1 cellular context compared by ENCODE assay signal in genomic region chr6:31814677-31815024, GRCh38.
TF ChIP-seq lines count a peak whose summit lies in the region.

No MANE protein-coding gene starts in this region.

TF ChIP-seq in GM12878, 131 proteins besides CTCF, POLR2A, EP300 and RAD21 (continues in another document):
- TF ChIP-seq BCLAF1 (IDR thresholded peaks at IDR 0.05) (no peak), TCF7 (IDR thresholded peaks at IDR 0.05; ENCODE audit: borderline replicate concordance) (no peak), SP1 (IDR thresholded peaks at IDR 0.05; ENCODE audit: low read depth, low read length) (no peak), SUPT20H (IDR thresholded peaks at IDR 0.05; ENCODE audit: borderline replicate concordance, control insufficient read depth, low read depth, low read length) (no peak), BHLHE40 (IDR thresholded peaks at IDR 0.05; ENCODE audit: borderline replicate concordance in 1 of 2, low read depth in 2 of 2, low read length in 1 of 2) (no peak), ZNF24 (IDR thresholded peaks at IDR 0.05) (no peak), PKNOX1 (IDR thresholded peaks at IDR 0.05) (peak; percentile 53), CBX3 (IDR thresholded peaks at IDR 0.05; ENCODE audit: borderline replicate concordance, low read depth) (no peak), IRF3 (IDR thresholded peaks at IDR 0.05) (no peak), BCL11A (IDR thresholded peaks at IDR 0.05; ENCODE audit: low read depth, low read length) (no peak), ELK1 (IDR thresholded peaks at IDR 0.05; ENCODE audit: low read depth, low read length) (no peak), NFXL1 (IDR thresholded peaks at IDR 0.05; ENCODE audit: borderline replicate concordance) (no peak), CREB1 (IDR thresholded peaks at IDR 0.05; ENCODE audit: low read depth) (no peak), NBN (IDR thresholded peaks at IDR 0.05) (no peak; the same call in 1 of the 2 replicates), MTA3 (IDR thresholded peaks at IDR 0.05; ENCODE audit: borderline replicate concordance, low read length) (no peak), NR2C2 (IDR thresholded peaks at IDR 0.05; ENCODE audit: borderline replicate concordance, control insufficient read depth, insufficient read length, low read depth) (no peak), RAD51 (IDR thresholded peaks at IDR 0.05) (no peak), SRF (IDR thresholded peaks at IDR 0.05; ENCODE audit: low read depth in 2 of 2, low read length in 2 of 2) (no peak), CHD2 (IDR thresholded peaks at IDR 0.05; ENCODE audit: borderline replicate concordance, low read depth, low read length) (peak; percentile 46; the same call in 1 of the 2 replicates), CBFB (IDR thresholded peaks at IDR 0.05; ENCODE audit: low read depth) (no peak), JUND (IDR thresholded peaks at IDR 0.05; ENCODE audit: low read depth, low read length) (no peak), SMC3 (IDR thresholded peaks at IDR 0.05; ENCODE audit: borderline replicate concordance, low read length) (no peak), SIX5 (IDR thresholded peaks at IDR 0.05; ENCODE audit: low read depth, low read length, severe bottlenecking) (no peak), SMARCA5 (IDR thresholded peaks at IDR 0.05) (no peak), MYB (IDR thresholded peaks at IDR 0.05; ENCODE audit: borderline replicate concordance, low read depth, low read length) (no peak), RELB (IDR thresholded peaks at IDR 0.05; ENCODE audit: low read depth) (peak; percentile 75), ZBTB33 (IDR thresholded peaks at IDR 0.05) (no peak), GATAD2B (conservative IDR thresholded peaks at IDR 0.05; ENCODE audit: low read depth) (0 out of 2 replicates have a peak, but pooled peaks have one; percentile 38), MXI1 (IDR thresholded peaks at IDR 0.05; ENCODE audit: low read depth, low read length) (no peak), KAT2A (conservative IDR thresholded peaks at IDR 0.05; ENCODE audit: control insufficient read depth, low read depth, low read length) (no peak), PAX5 (IDR thresholded peaks at IDR 0.05; ENCODE audit: borderline replicate concordance, low read depth, low read length) (no peak)
- TF ChIP-seq, protein P1, sequence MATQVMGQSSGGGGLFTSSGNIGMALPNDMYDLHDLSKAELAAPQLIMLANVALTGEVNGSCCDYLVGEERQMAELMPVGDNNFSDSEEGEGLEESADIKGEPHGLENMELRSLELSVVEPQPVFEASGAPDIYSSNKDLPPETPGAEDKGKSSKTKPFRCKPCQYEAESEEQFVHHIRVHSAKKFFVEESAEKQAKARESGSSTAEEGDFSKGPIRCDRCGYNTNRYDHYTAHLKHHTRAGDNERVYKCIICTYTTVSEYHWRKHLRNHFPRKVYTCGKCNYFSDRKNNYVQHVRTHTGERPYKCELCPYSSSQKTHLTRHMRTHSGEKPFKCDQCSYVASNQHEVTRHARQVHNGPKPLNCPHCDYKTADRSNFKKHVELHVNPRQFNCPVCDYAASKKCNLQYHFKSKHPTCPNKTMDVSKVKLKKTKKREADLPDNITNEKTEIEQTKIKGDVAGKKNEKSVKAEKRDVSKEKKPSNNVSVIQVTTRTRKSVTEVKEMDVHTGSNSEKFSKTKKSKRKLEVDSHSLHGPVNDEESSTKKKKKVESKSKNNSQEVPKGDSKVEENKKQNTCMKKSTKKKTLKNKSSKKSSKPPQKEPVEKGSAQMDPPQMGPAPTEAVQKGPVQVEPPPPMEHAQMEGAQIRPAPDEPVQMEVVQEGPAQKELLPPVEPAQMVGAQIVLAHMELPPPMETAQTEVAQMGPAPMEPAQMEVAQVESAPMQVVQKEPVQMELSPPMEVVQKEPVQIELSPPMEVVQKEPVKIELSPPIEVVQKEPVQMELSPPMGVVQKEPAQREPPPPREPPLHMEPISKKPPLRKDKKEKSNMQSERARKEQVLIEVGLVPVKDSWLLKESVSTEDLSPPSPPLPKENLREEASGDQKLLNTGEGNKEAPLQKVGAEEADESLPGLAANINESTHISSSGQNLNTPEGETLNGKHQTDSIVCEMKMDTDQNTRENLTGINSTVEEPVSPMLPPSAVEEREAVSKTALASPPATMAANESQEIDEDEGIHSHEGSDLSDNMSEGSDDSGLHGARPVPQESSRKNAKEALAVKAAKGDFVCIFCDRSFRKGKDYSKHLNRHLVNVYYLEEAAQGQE (IDR thresholded peaks at IDR 0.05; ENCODE audit: low read depth, low read length) = no peak
- TF ChIP-seq, protein P2, sequence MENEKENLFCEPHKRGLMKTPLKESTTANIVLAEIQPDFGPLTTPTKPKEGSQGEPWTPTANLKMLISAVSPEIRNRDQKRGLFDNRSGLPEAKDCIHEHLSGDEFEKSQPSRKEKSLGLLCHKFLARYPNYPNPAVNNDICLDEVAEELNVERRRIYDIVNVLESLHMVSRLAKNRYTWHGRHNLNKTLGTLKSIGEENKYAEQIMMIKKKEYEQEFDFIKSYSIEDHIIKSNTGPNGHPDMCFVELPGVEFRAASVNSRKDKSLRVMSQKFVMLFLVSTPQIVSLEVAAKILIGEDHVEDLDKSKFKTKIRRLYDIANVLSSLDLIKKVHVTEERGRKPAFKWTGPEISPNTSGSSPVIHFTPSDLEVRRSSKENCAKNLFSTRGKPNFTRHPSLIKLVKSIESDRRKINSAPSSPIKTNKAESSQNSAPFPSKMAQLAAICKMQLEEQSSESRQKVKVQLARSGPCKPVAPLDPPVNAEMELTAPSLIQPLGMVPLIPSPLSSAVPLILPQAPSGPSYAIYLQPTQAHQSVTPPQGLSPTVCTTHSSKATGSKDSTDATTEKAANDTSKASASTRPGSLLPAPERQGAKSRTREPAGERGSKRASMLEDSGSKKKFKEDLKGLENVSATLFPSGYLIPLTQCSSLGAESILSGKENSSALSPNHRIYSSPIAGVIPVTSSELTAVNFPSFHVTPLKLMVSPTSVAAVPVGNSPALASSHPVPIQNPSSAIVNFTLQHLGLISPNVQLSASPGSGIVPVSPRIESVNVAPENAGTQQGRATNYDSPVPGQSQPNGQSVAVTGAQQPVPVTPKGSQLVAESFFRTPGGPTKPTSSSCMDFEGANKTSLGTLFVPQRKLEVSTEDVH (IDR thresholded peaks at IDR 0.05; ENCODE audit: low read depth, partially characterized antibody) = no peak
- TF ChIP-seq, protein P3, sequence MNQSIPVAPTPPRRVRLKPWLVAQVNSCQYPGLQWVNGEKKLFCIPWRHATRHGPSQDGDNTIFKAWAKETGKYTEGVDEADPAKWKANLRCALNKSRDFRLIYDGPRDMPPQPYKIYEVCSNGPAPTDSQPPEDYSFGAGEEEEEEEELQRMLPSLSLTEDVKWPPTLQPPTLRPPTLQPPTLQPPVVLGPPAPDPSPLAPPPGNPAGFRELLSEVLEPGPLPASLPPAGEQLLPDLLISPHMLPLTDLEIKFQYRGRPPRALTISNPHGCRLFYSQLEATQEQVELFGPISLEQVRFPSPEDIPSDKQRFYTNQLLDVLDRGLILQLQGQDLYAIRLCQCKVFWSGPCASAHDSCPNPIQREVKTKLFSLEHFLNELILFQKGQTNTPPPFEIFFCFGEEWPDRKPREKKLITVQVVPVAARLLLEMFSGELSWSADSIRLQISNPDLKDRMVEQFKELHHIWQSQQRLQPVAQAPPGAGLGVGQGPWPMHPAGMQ (IDR thresholded peaks at IDR 0.05; ENCODE audit: borderline replicate concordance) = no peak
- TF ChIP-seq, protein P4, sequence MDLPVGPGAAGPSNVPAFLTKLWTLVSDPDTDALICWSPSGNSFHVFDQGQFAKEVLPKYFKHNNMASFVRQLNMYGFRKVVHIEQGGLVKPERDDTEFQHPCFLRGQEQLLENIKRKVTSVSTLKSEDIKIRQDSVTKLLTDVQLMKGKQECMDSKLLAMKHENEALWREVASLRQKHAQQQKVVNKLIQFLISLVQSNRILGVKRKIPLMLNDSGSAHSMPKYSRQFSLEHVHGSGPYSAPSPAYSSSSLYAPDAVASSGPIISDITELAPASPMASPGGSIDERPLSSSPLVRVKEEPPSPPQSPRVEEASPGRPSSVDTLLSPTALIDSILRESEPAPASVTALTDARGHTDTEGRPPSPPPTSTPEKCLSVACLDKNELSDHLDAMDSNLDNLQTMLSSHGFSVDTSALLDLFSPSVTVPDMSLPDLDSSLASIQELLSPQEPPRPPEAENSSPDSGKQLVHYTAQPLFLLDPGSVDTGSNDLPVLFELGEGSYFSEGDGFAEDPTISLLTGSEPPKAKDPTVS (IDR thresholded peaks at IDR 0.05; ENCODE audit: low read depth, low read length) = peak; percentile 92
- TF ChIP-seq, protein P5, sequence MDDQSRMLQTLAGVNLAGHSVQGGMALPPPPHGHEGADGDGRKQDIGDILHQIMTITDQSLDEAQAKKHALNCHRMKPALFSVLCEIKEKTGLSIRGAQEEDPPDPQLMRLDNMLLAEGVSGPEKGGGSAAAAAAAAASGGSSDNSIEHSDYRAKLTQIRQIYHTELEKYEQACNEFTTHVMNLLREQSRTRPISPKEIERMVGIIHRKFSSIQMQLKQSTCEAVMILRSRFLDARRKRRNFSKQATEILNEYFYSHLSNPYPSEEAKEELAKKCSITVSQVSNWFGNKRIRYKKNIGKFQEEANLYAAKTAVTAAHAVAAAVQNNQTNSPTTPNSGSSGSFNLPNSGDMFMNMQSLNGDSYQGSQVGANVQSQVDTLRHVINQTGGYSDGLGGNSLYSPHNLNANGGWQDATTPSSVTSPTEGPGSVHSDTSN (IDR thresholded peaks at IDR 0.05; ENCODE audit: insufficient replicate concordance, low read depth, low read length) = peak; percentile 38
- TF ChIP-seq, protein P6, sequence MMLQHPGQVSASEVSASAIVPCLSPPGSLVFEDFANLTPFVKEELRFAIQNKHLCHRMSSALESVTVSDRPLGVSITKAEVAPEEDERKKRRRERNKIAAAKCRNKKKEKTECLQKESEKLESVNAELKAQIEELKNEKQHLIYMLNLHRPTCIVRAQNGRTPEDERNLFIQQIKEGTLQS (IDR thresholded peaks at IDR 0.05; ENCODE audit: borderline replicate concordance, extremely low read depth, low read depth, low read length) = no peak
